12 cellular contexts compared by ENCODE assay signal in the genomic region with DNA sequence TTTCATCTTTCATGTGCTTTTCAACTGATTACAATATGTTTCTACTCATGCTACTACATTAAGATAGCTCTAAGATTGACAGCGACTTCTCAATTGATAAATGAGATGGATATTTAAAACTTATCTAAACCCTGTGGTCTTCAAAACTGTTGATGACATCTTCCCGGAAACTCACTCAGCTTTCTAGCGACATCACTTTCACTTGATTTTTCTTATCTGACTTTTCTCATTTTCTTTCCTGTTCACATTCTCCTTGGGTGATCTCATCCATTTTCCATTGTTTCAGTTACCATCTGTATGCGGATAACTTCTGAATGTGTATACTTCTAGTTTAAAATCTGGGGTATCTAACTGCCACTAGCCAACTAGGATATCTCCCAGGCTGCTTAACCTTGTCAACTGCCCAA. TPM values are rescaled to one million over a fixed set of nuclear protein-coding genes. Genes with fewer than 3 reads are reported as not detected.
DNase-seq lines count a peak whose midpoint lies in the region; ATAC-seq and TF ChIP-seq lines count a peak whose summit lies in the region.
"Had no signal": no experiment of that assay in that cellular context is flagged by ENCODE, and none has a peak within 500 bp of the region (broad histone marks: within the 10 kb centered on the region; RNA-seq: fewer than 3 reads in every experiment).

No MANE protein-coding gene starts in this region.

- H3K27me3 Mint-ChIP-seq in stimulated activated naive CD8-positive, alpha-beta T cell treated with anti-CD3 and anti-CD28 coated beads, Interleukin-15, Interleukin-2, amounts not matched to agents 100 ng/mL and 50 ng/mL, for 24 hours, result no peaks in the 10 kb centered on the region
- no peaks in the 10 kb centered on the region for H3K27me3 Mint-ChIP-seq in activated T-helper 1 cell treated with anti-CD3 and anti-CD28 coated beads, Interleukin-12 subunit alpha, Interleukin-12 subunit beta, Interleukin-2, Interleukin-4 antibody, amounts not matched to agents 30 ng/mL and 10 ng/mL and 1 ng/mL, durations not matched to agents 14 hours and 24 hours and 36 hours (ENCODE audit: insufficient read depth)

- H3K27ac Mint-ChIP-seq in stimulated activated naive CD8-positive, alpha-beta T cell treated with anti-CD3 and anti-CD28 coated beads, Interleukin-15, Interleukin-2, amounts not matched to agents 100 ng/mL and 50 ng/mL, for 24 hours, result peak overlapping the region; percentile 83
- H3K27ac Mint-ChIP-seq in activated T-helper 1 cell treated with anti-CD3 and anti-CD28 coated beads, Interleukin-12 subunit alpha, Interleukin-12 subunit beta, Interleukin-2, Interleukin-4 antibody, amounts not matched to agents 30 ng/mL and 10 ng/mL and 1 ng/mL, durations not matched to agents 14 hours and 24 hours and 36 hours, result peak overlapping the region; percentile 26

- H3K27me3 ChIP-seq in sigmoid colon, result no peaks in the 10 kb centered on the region
- H3K27me3 ChIP-seq: esophagus muscularis mucosa had no signal

- ATAC-seq in stimulated activated naive CD8-positive, alpha-beta T cell treated with anti-CD3 and anti-CD28 coated beads, Interleukin-15, Interleukin-2, amounts not matched to agents 100 U/mL and 50 U/mL, for 24 hours, result no peak

- TF ChIP-seq POLR2A in sigmoid colon (IDR thresholded peaks at IDR 0.05), result no peak

- no peak for DNase-seq in stimulated activated naive CD8-positive, alpha-beta T cell treated with anti-CD3 and anti-CD28 coated beads, Interleukin-15, Interleukin-2, amounts not matched to agents 100 U/mL and 50 U/mL, for 24 hours
- DNase-seq in activated T-helper 1 cell treated with anti-CD3 and anti-CD28 coated beads, Interleukin-12 subunit alpha, Interleukin-12 subunit beta, Interleukin-2, Interleukin-4 antibody, amounts not matched to agents 30 ng/mL and 10 ng/mL and 1 ng/mL, durations not matched to agents 14 hours and 24 hours and 36 hours (ENCODE audit: low spot score), result no peak
- DNase-seq in glomerular visceral epithelial cell (ENCODE audit: extremely low spot score), result peak; percentile 57
- no peak for DNase-seq in stimulated activated CD4-positive, alpha-beta T cell treated with anti-CD3 and anti-CD28 coated beads, Interleukin-15, amount 100 ng/mL, for 24 hours
- no peak for DNase-seq in NCI-H1436 treated with DMSO at 0.1 percent for 48 hours (lab: John Stamatoyannopoulos, UW)
- no peak for DNase-seq in sigmoid colon
- no peak for DNase-seq in NCI-H2107 treated with DMSO at 0.1 percent for 48 hours (lab: John Stamatoyannopoulos, UW; ENCODE audit: unreplicated experiment)
- DNase-seq: activated CD8-positive, alpha-beta memory T cell treated with anti-CD3 and anti-CD28 coated beads, Interleukin-2, amount 50 U/mL, for 48 hours; C1 segment of cervical spinal cord had no signal

- H3K9me3 Mint-ChIP-seq in stimulated activated naive CD8-positive, alpha-beta T cell treated with anti-CD3 and anti-CD28 coated beads, Interleukin-15, Interleukin-2, amounts not matched to agents 100 ng/mL and 50 ng/mL, for 24 hours, result no peaks in the 10 kb centered on the region
- no peaks in the 10 kb centered on the region for H3K9me3 Mint-ChIP-seq in activated T-helper 1 cell treated with anti-CD3 and anti-CD28 coated beads, Interleukin-12 subunit alpha, Interleukin-12 subunit beta, Interleukin-2, Interleukin-4 antibody, amounts not matched to agents 30 ng/mL and 10 ng/mL and 1 ng/mL, durations not matched to agents 14 hours and 24 hours and 36 hours

- H3K27ac ChIP-seq in sigmoid colon, result no peak overlapping the region
- H3K27ac ChIP-seq: esophagus muscularis mucosa, RWPE1 had no signal

- H3K4me3 ChIP-seq in sigmoid colon, result no peak overlapping the region
- H3K4me3 ChIP-seq: esophagus muscularis mucosa had no signal

- peaks cover 0 to 18% (median 6%) of the 10 kb centered on the region in 4 donors for H3K36me3 ChIP-seq in sigmoid colon

- peak overlapping the region; percentile 99 for H3K4me3 Mint-ChIP-seq in stimulated activated naive CD8-positive, alpha-beta T cell treated with anti-CD3 and anti-CD28 coated beads, Interleukin-15, Interleukin-2, amounts not matched to agents 100 ng/mL and 50 ng/mL, for 24 hours
- H3K4me3 Mint-ChIP-seq in activated T-helper 1 cell treated with anti-CD3 and anti-CD28 coated beads, Interleukin-12 subunit alpha, Interleukin-12 subunit beta, Interleukin-2, Interleukin-4 antibody, amounts not matched to agents 30 ng/mL and 10 ng/mL and 1 ng/mL, durations not matched to agents 14 hours and 24 hours and 36 hours, result peak overlapping the region; percentile 100

- 81 to 84% methylated on average over 4 of the region's 4 CpGs for WGBS in sigmoid colon, 2 donors

- H3K4me1 Mint-ChIP-seq in stimulated activated naive CD8-positive, alpha-beta T cell treated with anti-CD3 and anti-CD28 coated beads, Interleukin-15, Interleukin-2, amounts not matched to agents 100 ng/mL and 50 ng/mL, for 24 hours (ENCODE audit: low read depth), result peaks cover 52% of the 10 kb centered on the region
- peaks cover 48% of the 10 kb centered on the region for H3K4me1 Mint-ChIP-seq in activated T-helper 1 cell treated with anti-CD3 and anti-CD28 coated beads, Interleukin-12 subunit alpha, Interleukin-12 subunit beta, Interleukin-2, Interleukin-4 antibody, amounts not matched to agents 30 ng/mL and 10 ng/mL and 1 ng/mL, durations not matched to agents 14 hours and 24 hours and 36 hours (ENCODE audit: low read depth)

- no peak for TF ChIP-seq CTCF in sigmoid colon (IDR thresholded peaks at IDR 0.05)

- H3K36me3 Mint-ChIP-seq in stimulated activated naive CD8-positive, alpha-beta T cell treated with anti-CD3 and anti-CD28 coated beads, Interleukin-15, Interleukin-2, amounts not matched to agents 100 ng/mL and 50 ng/mL, for 24 hours (ENCODE audit: low read depth), result peaks cover 58% of the 10 kb centered on the region
- H3K36me3 Mint-ChIP-seq in activated T-helper 1 cell treated with anti-CD3 and anti-CD28 coated beads, Interleukin-12 subunit alpha, Interleukin-12 subunit beta, Interleukin-2, Interleukin-4 antibody, amounts not matched to agents 30 ng/mL and 10 ng/mL and 1 ng/mL, durations not matched to agents 14 hours and 24 hours and 36 hours (ENCODE audit: low read depth), result peaks cover 39% of the 10 kb centered on the region

- no peak for TF ChIP-seq EP300 in sigmoid colon (IDR thresholded peaks at IDR 0.05)

- H3K9me3 ChIP-seq in sigmoid colon, result no peaks in the 10 kb centered on the region
- H3K9me3 ChIP-seq: esophagus muscularis mucosa had no signal

- peaks cover 0 to 46% (median 33%) of the 10 kb centered on the region in 4 donors for H3K4me1 ChIP-seq in sigmoid colon

- intact Hi-C loops in activated T-helper 1 cell treated with anti-CD3 and anti-CD28 coated beads, Interleukin-12 subunit alpha, Interleukin-12 subunit beta, Interleukin-2, Interleukin-4 antibody, amounts not matched to agents 30 ng/mL and 10 ng/mL and 1 ng/mL, durations not matched to agents 14 hours and 24 hours and 36 hours (cut with micrococcal nuclease), result no loop called here
- intact Hi-C loops in sigmoid colon (cut with DNase I), result no loop called here

RNA-seq across cellular contexts. Expression of gene POLR2B, which starts 3.1 kb away (rescaled TPM):
- 145 TPM in 2 replicates for total RNA-seq in activated T-helper 1 cell treated with anti-CD3 and anti-CD28 coated beads, Interleukin-12 subunit alpha, Interleukin-12 subunit beta, Interleukin-2, Interleukin-4 antibody, amounts not matched to agents 30 ng/mL and 10 ng/mL and 1 ng/mL, durations not matched to agents 14 hours and 24 hours and 36 hours
- 10 to 100 TPM; 57.6 to 87.8 (median 60.1) TPM for total RNA-seq in sigmoid colon
- 10 to 100 TPM; 21.6 to 38.9 (median 22.9) TPM for polyA plus RNA-seq in sigmoid colon

RNA-seq across cellular contexts. Expression of gene NOA1, which starts 4.4 kb away (rescaled TPM):
- total RNA-seq in activated T-helper 1 cell treated with anti-CD3 and anti-CD28 coated beads, Interleukin-12 subunit alpha, Interleukin-12 subunit beta, Interleukin-2, Interleukin-4 antibody, amounts not matched to agents 30 ng/mL and 10 ng/mL and 1 ng/mL, durations not matched to agents 14 hours and 24 hours and 36 hours, result 17.7 and 18.3 TPM in 2 replicates
- total RNA-seq in sigmoid colon, result 10 to 100 TPM; 24.4 to 37.4 (median 25.6) TPM
- polyA plus RNA-seq in sigmoid colon, result 10 to 100 TPM; 13.9 to 15.6 (median 15.0) TPM
